22 cellular contexts compared by ENCODE assay signal in the genomic region with DNA sequence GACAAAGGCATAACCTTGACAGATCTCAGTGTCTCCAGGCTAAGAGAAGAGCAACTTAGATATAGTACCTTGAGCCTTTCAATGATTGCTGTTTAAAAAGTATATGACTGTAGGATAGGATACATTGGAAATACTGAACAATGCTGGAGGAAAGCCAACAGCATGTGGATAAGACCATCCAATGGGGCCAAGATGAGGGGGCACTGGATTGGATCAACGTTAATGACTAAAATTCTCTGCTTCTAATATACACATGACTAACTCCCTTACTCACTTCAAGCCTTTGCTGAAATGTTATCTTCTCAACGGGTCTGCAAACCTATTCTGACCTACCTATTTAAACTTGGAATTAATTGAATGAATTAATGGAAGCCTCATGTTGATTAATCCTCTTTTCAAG.
DNase-seq lines count a peak whose midpoint lies in the region; ATAC-seq and TF ChIP-seq lines count a peak whose summit lies in the region.
"Had no signal": no experiment of that assay in that cellular context is flagged by ENCODE, and none has a peak within 500 bp of the region (broad histone marks: within the 10 kb centered on the region; RNA-seq: fewer than 3 reads in every experiment).

No MANE protein-coding gene starts in this region.

- H3K9me3 ChIP-seq in Caco-2: no peaks in the 10 kb centered on the region
- H3K9me3 ChIP-seq in hepatocyte (ENCODE audit: low read depth): no peaks in the 10 kb centered on the region
- H3K9me3 ChIP-seq: BLaER1 treated with 17β-estradiol and CSF1 and Interleukin-3, amounts not matched to agents 10 nM and 100 nM had no signal

- H3K27me3 ChIP-seq in Caco-2 (replicated peaks; ENCODE audit: control insufficient read depth, insufficient read depth, low read length): no peaks in the 10 kb centered on the region
- H3K27me3 ChIP-seq in hepatocyte: no peaks in the 10 kb centered on the region
- H3K27me3 ChIP-seq: BLaER1 treated with 17β-estradiol and CSF1 and Interleukin-3, amounts not matched to agents 10 nM and 100 nM; brain microvascular endothelial cell had no signal

- peak overlapping the region; percentile 87 for H3K27ac ChIP-seq in hepatocyte
- H3K27ac ChIP-seq: BLaER1 treated with 17β-estradiol and CSF1 and Interleukin-3, amounts not matched to agents 10 nM and 100 nM; brain microvascular endothelial cell; RWPE1 had no signal

- H2AFZ ChIP-seq in hepatocyte: no peak overlapping the region

- H3K36me3 ChIP-seq in Caco-2 (ENCODE audit: control insufficient read depth, insufficient read depth, low read length) (no peaks in the 10 kb centered on the region), hepatocyte (replicated peaks; ENCODE audit: insufficient read depth, low read depth) (no peaks in the 10 kb centered on the region)
- H3K36me3 ChIP-seq: BLaER1 treated with 17β-estradiol and CSF1 and Interleukin-3, amounts not matched to agents 10 nM and 100 nM; brain microvascular endothelial cell had no signal

- CTCF ChIA-PET in Caco-2 (lab: Charles Lee): no interaction called here
- CTCF ChIA-PET in T-cell (lab: Charles Lee): no interaction called here

- BruUV-seq in Caco-2 (replicated peaks; lab: Mats Ljungman, UMichigan): no TSS peak

- H3K4me2 ChIP-seq in hepatocyte: no peak overlapping the region
- H3K4me2 ChIP-seq: BLaER1 treated with 17β-estradiol and CSF1 and Interleukin-3, amounts not matched to agents 10 nM and 100 nM had no signal

- H3K79me2 ChIP-seq in hepatocyte: no peaks in the 10 kb centered on the region

- intact Hi-C loops in Caco-2 (cut with micrococcal nuclease; ENCODE audit: unreplicated experiment): no loop called here

- no peaks in the 10 kb centered on the region for H4K20me1 ChIP-seq in hepatocyte (ENCODE audit: insufficient read depth, poor library complexity, severe bottlenecking)
- H4K20me1 ChIP-seq: BLaER1 treated with 17β-estradiol and CSF1 and Interleukin-3, amounts not matched to agents 10 nM and 100 nM had no signal

- H3K4me1 ChIP-seq in Caco-2 (peaks cover 27% of the 10 kb centered on the region), hepatocyte (ENCODE audit: insufficient read depth) (peaks cover 74% of the 10 kb centered on the region)
- H3K4me1 ChIP-seq: BLaER1 treated with 17β-estradiol and CSF1 and Interleukin-3, amounts not matched to agents 10 nM and 100 nM had no signal

- H3K9me3 Mint-ChIP-seq in Caco-2 (ENCODE audit: unreplicated experiment) (no peaks in the 10 kb centered on the region), T-cell (peaks cover 0 to 3% (median 0%) of the 10 kb centered on the region in 3 donors)
- H3K9me3 Mint-ChIP-seq in natural killer cell treated with Interleukin-12 subunit alpha and Interleukin-12 subunit beta and Interleukin-15 and Interleukin-18, amount 100 ng/mL, for 72 hours: no peaks in the 10 kb centered on the region
- H3K9me3 Mint-ChIP-seq: activated B cell treated with CpG ODN at 0.5 μM for 24 hours; activated CD4-positive, alpha-beta memory T cell treated with anti-CD3 and anti-CD28 coated beads, Interleukin-2, amount 10 ng/mL, durations not matched to agents 7 days and 5 days; stimulated activated memory B cell treated with anti-CD40 and anti-IgM and Interleukin-4, amounts not matched to agents 10 μg/mL and 1 μg/mL and 100 μg/mL, for 72 hours had no signal

- POLR2A ChIA-PET in Caco-2 (lab: Charles Lee): no interaction called here
- POLR2A ChIA-PET in T-cell (lab: Charles Lee): no interaction called here

- no peaks in the 10 kb centered on the region for H3K9me2 ChIP-seq in hepatocyte (replicated peaks; ENCODE audit: insufficient read depth)

- H3K36me3 Mint-ChIP-seq in Caco-2 (ENCODE audit: insufficient read depth, unreplicated experiment) (peaks cover 5% of the 10 kb centered on the region), T-cell (peaks cover 12% of the 10 kb centered on the region)
- peaks cover 4% of the 10 kb centered on the region for H3K36me3 Mint-ChIP-seq in natural killer cell treated with Interleukin-12 subunit alpha and Interleukin-12 subunit beta and Interleukin-15 and Interleukin-18, amount 100 ng/mL, for 72 hours

- H3K4me3 ChIP-seq in Caco-2 (ENCODE audit: low read depth, low read length): no peak overlapping the region
- no peak overlapping the region for H3K4me3 ChIP-seq in hepatocyte
- H3K4me3 ChIP-seq in retinal pigment epithelial cell (ENCODE audit: low read length): no peak overlapping the region
- H3K4me3 ChIP-seq: BLaER1 treated with 17β-estradiol and CSF1 and Interleukin-3, amounts not matched to agents 10 nM and 100 nM had no signal

- H3K4me3 Mint-ChIP-seq in Caco-2 (ENCODE audit: unreplicated experiment) (no peak overlapping the region), T-cell (no peak overlapping the region)
- no peak overlapping the region for H3K4me3 Mint-ChIP-seq in natural killer cell treated with Interleukin-12 subunit alpha and Interleukin-12 subunit beta and Interleukin-15 and Interleukin-18, amount 100 ng/mL, for 72 hours
- H3K4me3 Mint-ChIP-seq: activated B cell treated with CpG ODN at 0.5 μM for 24 hours; activated CD4-positive, alpha-beta memory T cell treated with anti-CD3 and anti-CD28 coated beads, Interleukin-2, amount 10 ng/mL, durations not matched to agents 7 days and 5 days; stimulated activated memory B cell treated with anti-CD40 and anti-IgM and Interleukin-4, amounts not matched to agents 10 μg/mL and 1 μg/mL and 100 μg/mL, for 72 hours had no signal

- WGBS in hepatocyte (ENCODE audit: low lambda C conversion rate, missing lambda C conversion rate): 76% methylated on average over 2 of the region's 2 CpGs

- H3K27ac Mint-ChIP-seq in Caco-2 (ENCODE audit: unreplicated experiment): peak overlapping the region; percentile 61
- H3K27ac Mint-ChIP-seq in T-cell: no peak overlapping the region
- H3K27ac Mint-ChIP-seq in natural killer cell treated with Interleukin-12 subunit alpha and Interleukin-12 subunit beta and Interleukin-15 and Interleukin-18, amount 100 ng/mL, for 72 hours: no peak overlapping the region
- H3K27ac Mint-ChIP-seq: activated B cell treated with CpG ODN at 0.5 μM for 24 hours; activated CD4-positive, alpha-beta memory T cell treated with anti-CD3 and anti-CD28 coated beads, Interleukin-2, amount 10 ng/mL, durations not matched to agents 7 days and 5 days; stimulated activated memory B cell treated with anti-CD40 and anti-IgM and Interleukin-4, amounts not matched to agents 10 μg/mL and 1 μg/mL and 100 μg/mL, for 72 hours had no signal

- no peak for ATAC-seq in T-cell (replicated peaks in 1 of 4)
- ATAC-seq in natural killer cell treated with Interleukin-12 subunit alpha and Interleukin-12 subunit beta and Interleukin-15 and Interleukin-18, amount 100 ng/mL, for 72 hours: no peak
- ATAC-seq: left lobe of liver; stimulated activated memory B cell treated with anti-CD40 and anti-IgM and Interleukin-4, amounts not matched to agents 10 μg/mL and 1 μg/mL and 100 μg/mL, for 72 hours had no signal

- H3K27me3 Mint-ChIP-seq in Caco-2 (ENCODE audit: insufficient read depth, unreplicated experiment) (no peaks in the 10 kb centered on the region), T-cell (no peaks in the 10 kb centered on the region)
- no peaks in the 10 kb centered on the region for H3K27me3 Mint-ChIP-seq in natural killer cell treated with Interleukin-12 subunit alpha and Interleukin-12 subunit beta and Interleukin-15 and Interleukin-18, amount 100 ng/mL, for 72 hours
- H3K27me3 Mint-ChIP-seq: activated B cell treated with CpG ODN at 0.5 μM for 24 hours; activated CD4-positive, alpha-beta memory T cell treated with anti-CD3 and anti-CD28 coated beads, Interleukin-2, amount 10 ng/mL, durations not matched to agents 7 days and 5 days; stimulated activated memory B cell treated with anti-CD40 and anti-IgM and Interleukin-4, amounts not matched to agents 10 μg/mL and 1 μg/mL and 100 μg/mL, for 72 hours had no signal

- DNase-seq in Caco-2 (no peak), NCI-H82 (lab: John Stamatoyannopoulos, UW) (peak; percentile 23), hepatocyte (ENCODE audit: low spot score) (no peak), retinal pigment epithelial cell (ENCODE audit: low read depth) (peak; percentile 55), T-cell (no peak), NAMALWA (ENCODE audit: low spot score) (no peak)
- DNase-seq in natural killer cell treated with Interleukin-12 subunit alpha and Interleukin-12 subunit beta and Interleukin-15 and Interleukin-18, amount 100 ng/mL, for 72 hours (ENCODE audit: low spot score): no peak
- no peak for DNase-seq in stimulated activated CD4-positive, alpha-beta T cell treated with anti-CD3 and anti-CD28 coated beads, Interleukin-12 subunit alpha, Interleukin-12 subunit beta, amount 100 ng/mL, for 4 hours
- DNase-seq: activated B cell treated with CpG ODN at 0.5 μM for 24 hours; activated CD4-positive, alpha-beta memory T cell treated with anti-CD3 and anti-CD28 coated beads, Interleukin-2, amount 10 ng/mL, durations not matched to agents 7 days and 5 days; activated gamma-delta T cell; activated T-cell treated with anti-CD3 and anti-CD28 coated beads for 4 hours; brain microvascular endothelial cell; MM.1S; NCI-H1436; NCI-H510A treated with DMSO at 0.1 percent for 48 hours; posterior cingulate gyrus; stimulated activated CD4-positive, alpha-beta T cell treated with anti-CD3 and anti-CD28 coated beads, Interleukin-2, amount 100 ng/mL, for 24 hours had no signal

- TF ChIP-seq CTCF in Caco-2 (IDR thresholded peaks at IDR 0.05; ENCODE audit: insufficient read depth in 1 of 2, low read depth in 1 of 2, low read length in 1 of 2, severe bottlenecking in 1 of 2, unreplicated experiment in 1 of 2) (no peak), hepatocyte (IDR thresholded peaks at IDR 0.05; ENCODE audit: poor library complexity) (no peak), retinal pigment epithelial cell (conservative IDR thresholded peaks at IDR 0.05; ENCODE audit: low read depth, low read length) (no peak)

- H3K4me1 Mint-ChIP-seq in Caco-2 (ENCODE audit: low read depth, unreplicated experiment): peaks cover 17% of the 10 kb centered on the region
- no peaks in the 10 kb centered on the region for H3K4me1 Mint-ChIP-seq in T-cell
- H3K4me1 Mint-ChIP-seq in natural killer cell treated with Interleukin-12 subunit alpha and Interleukin-12 subunit beta and Interleukin-15 and Interleukin-18, amount 100 ng/mL, for 72 hours (ENCODE audit: low read depth in 2 of 2): no peaks in the 10 kb centered on the region
- H3K4me1 Mint-ChIP-seq: activated CD4-positive, alpha-beta memory T cell treated with anti-CD3 and anti-CD28 coated beads, Interleukin-2, amount 10 ng/mL, durations not matched to agents 7 days and 5 days; stimulated activated memory B cell treated with anti-CD40 and anti-IgM and Interleukin-4, amounts not matched to agents 10 μg/mL and 1 μg/mL and 100 μg/mL, for 72 hours had no signal

Comparison
In these comparisons a context has a peak if more than half of its experiments do, and no peak if none do; other contexts are left out.
1. DNase-seq: peak in NCI-H82 (single experiment) and retinal pigment epithelial cell (single experiment); none in Caco-2 (0 of 2), hepatocyte (single experiment), T-cell (0 of 34), natural killer cell treated with Interleukin-12 subunit alpha and Interleukin-12 subunit beta and Interleukin-15 and Interleukin-18, amount 100 ng/mL, for 72 hours (single experiment), NAMALWA (single experiment) and stimulated activated CD4-positive, alpha-beta T cell treated with anti-CD3 and anti-CD28 coated beads, Interleukin-12 subunit alpha, Interleukin-12 subunit beta, amount 100 ng/mL, for 4 hours (single experiment).